12 cellular contexts compared by ENCODE assay signal in genomic region chr6:39280247-39280731, GRCh38. TPM values are rescaled to one million over a fixed set of nuclear protein-coding genes. Genes with fewer than 3 reads are reported as not detected.
DNase-seq lines count a peak whose midpoint lies in the region; ATAC-seq, FAIRE-seq and TF ChIP-seq lines count a peak whose summit lies in the region.
"Had no signal": no experiment of that assay in that cellular context is flagged by ENCODE, and none has a peak within 500 bp of the region (broad histone marks: within the 10 kb centered on the region; RNA-seq: fewer than 3 reads in every experiment).

No MANE protein-coding gene starts in this region.

- no peaks in the 10 kb centered on the region for H4K20me1 ChIP-seq in GM12878 (ENCODE audit: control insufficient read depth, insufficient read depth)

- H3K36me3 ChIP-seq in GM12878 (ENCODE audit: control insufficient read depth in 2 of 2, insufficient read depth in 2 of 2, low read length in 1 of 2) = no peaks in the 10 kb centered on the region

- H3K9me3 Mint-ChIP-seq in nephron progenitor cell = no peaks in the 10 kb centered on the region
- H3K9me3 Mint-ChIP-seq: activated T-cell treated with anti-CD3 and anti-CD28 coated beads, Interleukin-2, amount 50 U/mL, for 4 hours had no signal

- H3K27me3 ChIP-seq in GM12878 (replicated peaks in 1 of 2; ENCODE audit: control insufficient read depth in 2 of 2, insufficient read depth in 2 of 2, low read length in 1 of 2) = peaks cover 3 to 10% of the 10 kb centered on the region in 2 experiments; a peak in 3 of 4 replicates

- 0 out of 2 replicates have a peak, but pooled peaks cover 3% of the 10 kb centered on the region for H3K4me1 ChIP-seq in GM12878 (ENCODE audit: control insufficient read depth, insufficient read depth, low read length)

- H3K4me1 Mint-ChIP-seq in nephron progenitor cell = peaks cover 4% of the 10 kb centered on the region

- no peaks in the 10 kb centered on the region for H3K79me2 ChIP-seq in GM12878 (ENCODE audit: control insufficient read depth, insufficient read depth, low read length)

- H3K4me2 ChIP-seq in GM12878 (ENCODE audit: control insufficient read depth, insufficient read depth) = no peak overlapping the region

- TF ChIP-seq CTCF in GM12878 (IDR thresholded peaks at IDR 0.05 in 2 of 3, conservative IDR thresholded peaks at IDR 0.05 in 1 of 3; ENCODE audit: control insufficient read depth in 2 of 3, extremely low read depth in 1 of 3, insufficient read depth in 1 of 3, low read depth in 3 of 3, low read length in 3 of 3) = no peak
- no peak for TF ChIP-seq CTCF in nephron progenitor cell (IDR thresholded peaks at IDR 0.05)

- no peak overlapping the region for H2AFZ ChIP-seq in GM12878 (ENCODE audit: control insufficient read depth, low read depth, low read length)

- no TSS peak for BruUV-seq in GM12878 (replicated peaks; lab: Mats Ljungman, UMichigan)

- in situ Hi-C loops in GM12878 (cut with MboI) = no loop called here

- H3K27ac Mint-ChIP-seq in nephron progenitor cell = no peak overlapping the region

- no peak for TF ChIP-seq RAD21 in GM12878 (IDR thresholded peaks at IDR 0.05; ENCODE audit: insufficient read depth, low read depth, low read length)

- H3K27me3 Mint-ChIP-seq in nephron progenitor cell (ENCODE audit: low read depth, poor library complexity) = peaks cover 46% of the 10 kb centered on the region

- H3K4me3 Mint-ChIP-seq in nephron progenitor cell = no peak overlapping the region
- H3K4me3 Mint-ChIP-seq: activated T-cell treated with anti-CD3 and anti-CD28 coated beads, Interleukin-2, amount 50 U/mL, for 4 hours had no signal

- FAIRE-seq in H54 (lab: Jason Lieb, UNC) (no peak), GM12878 (lab: Jason Lieb, UNC) (no peak)
- FAIRE-seq: TTC549 had no signal

- H3K27ac ChIP-seq in GM12878 (ENCODE audit: control insufficient read depth, insufficient read depth) = no peak overlapping the region

- ATAC-seq in GM12878 = peak; percentile 59
- ATAC-seq in left colon = peak; percentile 78
- ATAC-seq in HG02798 (IDR thresholded peaks at IDR 0.05; ENCODE audit: poor library complexity, unreplicated experiment) = no peak

- CTCF ChIA-PET in GM12878 (lab: Yijun Ruan, JAX) = no interaction called here

- SMC1A ChIA-PET in GM12878 (lab: Charles Lee; ENCODE audit: uncharacterized antibody, unreplicated experiment) = no interaction called here

- H3K9me3 ChIP-seq in GM12878 (replicated peaks; ENCODE audit: control insufficient read depth, insufficient read depth, low read length) = no peaks in the 10 kb centered on the region

- H3K9ac ChIP-seq in GM12878 (ENCODE audit: control insufficient read depth, insufficient read depth, low read length) = no peak overlapping the region

- POLR2A ChIA-PET in GM12878 (lab: Charles Lee) = no interaction called here

- TF ChIP-seq POLR2A in H54 (IDR thresholded peaks at IDR 0.05; ENCODE audit: low read depth, low read length) (no peak), GM12878 (IDR thresholded peaks at IDR 0.05; ENCODE audit: low read depth, low read length) (no peak)

- DNase-seq in A172 (ENCODE audit: low spot score) (peak; percentile 28), H54 (ENCODE audit: insufficient read length, low spot score) (peak; percentile 47), GM12878 (ENCODE audit: low read depth, low spot score) (no peak), left colon (peak; percentile 62 to 86), DMS 273 (lab: John Stamatoyannopoulos, UW; ENCODE audit: unreplicated experiment) (no peak), nephron progenitor cell (no peak), medulla oblongata (ENCODE audit: extremely low spot score) (no peak)
- DNase-seq: activated T-cell treated with anti-CD3 and anti-CD28 coated beads, Interleukin-2, amount 50 U/mL, for 4 hours; KG1 had no signal

- H3K36me3 Mint-ChIP-seq in nephron progenitor cell (ENCODE audit: low read depth) = no peaks in the 10 kb centered on the region

- TF ChIP-seq EP300 in GM12878 (IDR thresholded peaks at IDR 0.05; ENCODE audit: borderline replicate concordance in 1 of 2, control insufficient read depth in 1 of 2, low read depth in 2 of 2, low read length in 2 of 2) = no peak

- RAD21 ChIA-PET in GM12878 (lab: Charles Lee; ENCODE audit: unreplicated experiment) = no interaction called here

- intact Hi-C loops in GM12878 (cut with micrococcal nuclease; ENCODE audit: unreplicated experiment) = no loop called here
- intact Hi-C loops in left colon (cut with DNase I, micrococcal nuclease) = no loop called here

- 16% methylated on average over 8 of the region's 8 CpGs for WGBS in GM12878 (ENCODE audit: insufficient coverage, insufficient replicate concordance, low lambda C conversion rate, missing lambda C conversion rate)

- H3K4me3 ChIP-seq in GM12878 = no peak overlapping the region

TF ChIP-seq in GM12878, 131 proteins besides CTCF, POLR2A, EP300 and RAD21 (continues in another document):
- no peak for TF ChIP-seq CREB1 (IDR thresholded peaks at IDR 0.05; ENCODE audit: low read depth)
- TF ChIP-seq IRF5 (IDR thresholded peaks at IDR 0.05; ENCODE audit: borderline replicate concordance) = no peak
- no peak for TF ChIP-seq SIN3A (IDR thresholded peaks at IDR 0.05; ENCODE audit: low read depth, low read length)
- TF ChIP-seq SPI1 (IDR thresholded peaks at IDR 0.05; ENCODE audit: borderline replicate concordance, insufficient read depth, low read depth, low read length) = no peak

RNA-seq across cellular contexts. Expression of gene KCNK17, which starts 33.9 kb away (rescaled TPM):
- not detected in 2 replicates for total RNA-seq in A172 (2014; rRNA removed; shearing (Covaris generic))
- not detected in 2 replicates for total RNA-seq in GM12878 (2013; cell fraction: nucleolus; rRNA removed)
- not detected in 2 replicates for total RNA-seq in GM12878 (2014; rRNA removed)
- not detected in 2 replicates for total RNA-seq in GM12878 (2014; rRNA removed; fragmentation: Illumina TruSeq; extraction: Trizol)
- total RNA-seq in GM12878 (2021) = not detected in 2 replicates
- not detected for polyA plus RNA-seq in GM12878 (2011; ENCODE audit: low read depth)
- polyA plus RNA-seq in GM12878 (2011; rRNA removed) = not detected in 2 replicates
- not detected in 2 replicates for polyA plus RNA-seq in GM12878 (2011; cell fraction: cytosol; rRNA removed)
- not detected in 2 replicates for polyA plus RNA-seq in GM12878 (2011; cell fraction: nucleus; rRNA removed)
- not detected in 2 replicates for polyA plus RNA-seq in GM12878 (2012)
- not detected in 2 replicates for polyA plus RNA-seq in GM12878 (2014; fragmentation: Illumina TruSeq; extraction: Trizol)
- not detected for polyA plus RNA-seq in GM12878 (2014; fragmentation: Nextera tagmentation; extraction: Ambion mirVana)
- polyA plus RNA-seq in GM12878 (2014; rRNA removed) = not detected in 2 replicates
- not detected for polyA plus RNA-seq in GM12878 (2016; fragmentation: Nextera tagmentation; extraction: Ambion mirVana)
- not detected in 2 replicates for polyA minus RNA-seq in GM12878 (2011; rRNA and poly(A)+ RNA removed)
- polyA minus RNA-seq in GM12878 (2011; cell fraction: cytosol; rRNA and poly(A)+ RNA removed) = not detected in 2 replicates
- polyA minus RNA-seq in GM12878 (2011; cell fraction: nucleus; rRNA and poly(A)+ RNA removed) = not detected in 2 replicates
- under 1 TPM; 0.14 to 0.18 TPM for total RNA-seq in left colon
- total RNA-seq: activated T-cell treated with anti-CD3 and anti-CD28 coated beads, Interleukin-2, amount 50 U/mL, for 4 hours had no signal

RNA-seq across cellular contexts. Expression of gene KCNK16, which starts 42.2 kb away (rescaled TPM):
- not detected in 2 replicates for total RNA-seq in A172 (2014; rRNA removed; shearing (Covaris generic))
- not detected in 2 replicates for total RNA-seq in GM12878 (2013; cell fraction: nucleolus; rRNA removed)
- total RNA-seq in GM12878 (2014; rRNA removed) (not detected in 2 replicates), GM12878 (2014; rRNA removed; fragmentation: Illumina TruSeq; extraction: Trizol) (not detected in 2 replicates), GM12878 (2021) (not detected in 2 replicates), left colon (not detected)
- polyA plus RNA-seq in GM12878 (2011; ENCODE audit: low read depth) = not detected
- polyA plus RNA-seq in GM12878 (2011; rRNA removed) (not detected in 2 replicates), GM12878 (2014; fragmentation: Illumina TruSeq; extraction: Trizol) (not detected in 2 replicates), GM12878 (2014; fragmentation: Nextera tagmentation; extraction: Ambion mirVana) (not detected), GM12878 (2014; rRNA removed) (not detected in 2 replicates), GM12878 (2016; fragmentation: Nextera tagmentation; extraction: Ambion mirVana) (not detected)
- polyA plus RNA-seq in GM12878 (2011; cell fraction: cytosol; rRNA removed) = not detected in 2 replicates
- polyA plus RNA-seq in GM12878 (2011; cell fraction: nucleus; rRNA removed) = not detected in 2 replicates
- not detected in 2 replicates for polyA plus RNA-seq in GM12878 (2012)
- polyA minus RNA-seq in GM12878 (2011; rRNA and poly(A)+ RNA removed) = not detected in 2 replicates
- not detected in 2 replicates for polyA minus RNA-seq in GM12878 (2011; cell fraction: cytosol; rRNA and poly(A)+ RNA removed)
- not detected in 2 replicates for polyA minus RNA-seq in GM12878 (2011; cell fraction: nucleus; rRNA and poly(A)+ RNA removed)
- total RNA-seq: activated T-cell treated with anti-CD3 and anti-CD28 coated beads, Interleukin-2, amount 50 U/mL, for 4 hours; urinary bladder had no signal
- polyA plus RNA-seq: urinary bladder had no signal

RNA-seq across cellular contexts. Expression of gene KCNK5, which starts 51.0 kb away (rescaled TPM):
- total RNA-seq in A172 (2014; rRNA removed; shearing (Covaris generic)) = not detected in 2 replicates
- 10.8 and 12.5 TPM in 2 replicates for total RNA-seq in GM12878 (2013; cell fraction: nucleolus; rRNA removed)
- total RNA-seq in GM12878 (2014; rRNA removed) (3.4 and 4.0 TPM in 2 replicates), GM12878 (2014; rRNA removed; fragmentation: Illumina TruSeq; extraction: Trizol) (1.8 and 2.3 TPM in 2 replicates), GM12878 (2021) (3.8 and 4.2 TPM in 2 replicates), left colon (10 to 100 TPM; 44.8 to 52.9 TPM)
- 0.91 TPM for polyA plus RNA-seq in GM12878 (2011; ENCODE audit: low read depth)
- polyA plus RNA-seq in GM12878 (2011; rRNA removed) (1.8 and 2.8 TPM in 2 replicates), GM12878 (2014; fragmentation: Illumina TruSeq; extraction: Trizol) (1.4 and 1.9 TPM in 2 replicates), GM12878 (2014; fragmentation: Nextera tagmentation; extraction: Ambion mirVana) (under 1 TPM; 0.11 to 0.27 TPM), GM12878 (2014; rRNA removed) (2.9 and 3.1 TPM in 2 replicates), GM12878 (2016; fragmentation: Nextera tagmentation; extraction: Ambion mirVana) (1 to 10 TPM; 1.4 to 1.6 TPM)
- 3.3 and 3.6 TPM in 2 replicates for polyA plus RNA-seq in GM12878 (2011; cell fraction: cytosol; rRNA removed)
- 5.7 and 6.3 TPM in 2 replicates for polyA plus RNA-seq in GM12878 (2011; cell fraction: nucleus; rRNA removed)
- polyA plus RNA-seq in GM12878 (2012) = 2.0 and 2.1 TPM in 2 replicates
- polyA minus RNA-seq in GM12878 (2011; rRNA and poly(A)+ RNA removed) = 3.4 and 6.3 TPM in 2 replicates
- polyA minus RNA-seq in GM12878 (2011; cell fraction: cytosol; rRNA and poly(A)+ RNA removed) = 2.5 and 2.8 TPM in 2 replicates
- polyA minus RNA-seq in GM12878 (2011; cell fraction: nucleus; rRNA and poly(A)+ RNA removed) = 2.3 and 3.8 TPM in 2 replicates

Comparison
In these comparisons a context has a peak if more than half of its experiments do, and no peak if none do; other contexts are left out.
1. DNase-seq: peak in A172 (single experiment), H54 (single experiment) and left colon (2 of 2); none in GM12878 (single experiment), DMS 273 (single experiment), nephron progenitor cell (single experiment) and medulla oblongata (single experiment).